ENCODE assay signal across 9 cellular contexts in genomic region chr7:118918556-118918955, GRCh38.
A peak's percentile ranks its signal among the peaks of the same experiment; 100 is the strongest.
DNase-seq lines count a peak whose midpoint lies in the region; ATAC-seq and TF ChIP-seq lines count a peak whose summit lies in the region.
"Had no signal": no experiment of that assay in that cellular context is flagged by ENCODE, and none has a peak within 500 bp of the region (broad histone marks: within the 10 kb centered on the region; RNA-seq: fewer than 3 reads in every experiment).

No MANE protein-coding gene starts in this region.

- H3K36me3 Mint-ChIP-seq in CD14-positive monocyte = no peaks in the 10 kb centered on the region
- no peaks in the 10 kb centered on the region for H3K36me3 Mint-ChIP-seq in activated T-cell treated with anti-CD3 and anti-CD28 coated beads, Interleukin-2, amount 50 U/mL, for 24 hours (ENCODE audit: low read depth)

- H3K23ac ChIP-seq in neuronal stem cell (ENCODE audit: low read depth, low read length, poor library complexity) = no peak overlapping the region

- no peak overlapping the region for H2AK5ac ChIP-seq in neuronal stem cell (ENCODE audit: low read depth, low read length)

- H3K18ac ChIP-seq in neuronal stem cell (ENCODE audit: low read length) = no peak overlapping the region

- CTCF ChIA-PET in A673 (lab: Charles Lee) (no interaction called here), PC-3 (lab: Charles Lee) (interaction anchor here (0.6 to 1.0 kb wide), 2 partner anchors 621 to 1172 kb away, joined by 3 to 4 read pairs; no protein-coding TSS in a partner anchor)

- no peak overlapping the region for H4K91ac ChIP-seq in neuronal stem cell (ENCODE audit: low read depth, low read length, poor library complexity)

- H3K4me2 ChIP-seq in KMS-11 (no peak overlapping the region), PC-3 (ENCODE audit: low read length) (no peak overlapping the region), neuronal stem cell (ENCODE audit: insufficient read depth, low read length, poor library complexity, severe bottlenecking) (no peak overlapping the region)

- H3K4ac ChIP-seq in neuronal stem cell (ENCODE audit: low read length) = no peak overlapping the region

- H4K20me1 ChIP-seq in KMS-11 (ENCODE audit: insufficient read depth) = no peaks in the 10 kb centered on the region
- H4K20me1 ChIP-seq in PC-3 (ENCODE audit: low read length) = no peaks in the 10 kb centered on the region

- no peak overlapping the region for H3K4me3 Mint-ChIP-seq in CD14-positive monocyte
- H3K4me3 Mint-ChIP-seq in activated T-cell treated with anti-CD3 and anti-CD28 coated beads, Interleukin-2, amount 50 U/mL, for 24 hours = no peak overlapping the region

- no peak overlapping the region for H3K4me3 ChIP-seq in A673 (ENCODE audit: low read depth, low read length, poor library complexity, severe bottlenecking)
- no peak overlapping the region for H3K4me3 ChIP-seq in KMS-11 (IDR thresholded peaks at IDR 0.05; ENCODE audit: insufficient read depth, low read depth, low read length)
- H3K4me3 ChIP-seq in PC-3 (ENCODE audit: low read length) = no peak overlapping the region
- H3K4me3 ChIP-seq in fibroblast of pulmonary artery (replicated peaks; ENCODE audit: low read depth, low read length) = no peak overlapping the region
- H3K4me3 ChIP-seq in neuronal stem cell (ENCODE audit: low read length in 2 of 2) = no peak overlapping the region

- TF ChIP-seq CTCF in A673 (conservative IDR thresholded peaks at IDR 0.05; ENCODE audit: low read depth, low read length) = peak; percentile 60
- 0 out of 2 replicates have a peak, but pooled peaks have one; percentile 37 for TF ChIP-seq CTCF in KMS-11 (conservative IDR thresholded peaks at IDR 0.05; ENCODE audit: low read depth, low read length)
- TF ChIP-seq CTCF in PC-3 (conservative IDR thresholded peaks at IDR 0.05; ENCODE audit: low read depth, low read length) = peak; percentile 65
- no peak for TF ChIP-seq CTCF in fibroblast of pulmonary artery (IDR thresholded peaks at IDR 0.05; ENCODE audit: low read length, missing control alignments)
- no peak for TF ChIP-seq CTCF in CD14-positive monocyte (IDR thresholded peaks at IDR 0.05)

- H4K8ac ChIP-seq in neuronal stem cell (ENCODE audit: low read depth, low read length) = no peak overlapping the region

- no CpG with 5 or more reads among the region's 2 CpGs for WGBS in neuronal stem cell (ENCODE audit: extremely low coverage in 2 of 2, insufficient read length in 2 of 2, insufficient replicate concordance in 1 of 2), 2 donors

- H2BK12ac ChIP-seq in neuronal stem cell (ENCODE audit: low read length) = no peak overlapping the region

- H3K9me2 ChIP-seq in PC-3 (replicated peaks; ENCODE audit: low read length) = no peaks in the 10 kb centered on the region

- no peak overlapping the region for H3K14ac ChIP-seq in neuronal stem cell (ENCODE audit: low read length)

- H3K36me3 ChIP-seq in A673 (ENCODE audit: insufficient read depth, low read length, poor library complexity, severe bottlenecking) (no peaks in the 10 kb centered on the region), KMS-11 (ENCODE audit: insufficient read depth) (no peaks in the 10 kb centered on the region), PC-3 (ENCODE audit: low read depth, low read length) (no peaks in the 10 kb centered on the region), neuronal stem cell (replicated peaks in 1 of 2; ENCODE audit: control insufficient read depth in 2 of 2, insufficient read depth in 2 of 2, low read length in 2 of 2) (no peaks in the 10 kb centered on the region)

- H3K79me2 ChIP-seq in KMS-11 (ENCODE audit: insufficient read depth, low read depth) (no peaks in the 10 kb centered on the region), PC-3 (ENCODE audit: low read length) (no peaks in the 10 kb centered on the region)

- no peak overlapping the region for H2BK5ac ChIP-seq in neuronal stem cell (ENCODE audit: low read length)

- no peak overlapping the region for H3K27ac Mint-ChIP-seq in CD14-positive monocyte
- no peak overlapping the region for H3K27ac Mint-ChIP-seq in activated T-cell treated with anti-CD3 and anti-CD28 coated beads, Interleukin-2, amount 50 U/mL, for 24 hours

- H3K9me3 ChIP-seq in A673 (ENCODE audit: low read depth, low read length, poor library complexity, severe bottlenecking) (no peaks in the 10 kb centered on the region), PC-3 (ENCODE audit: low read length) (no peaks in the 10 kb centered on the region), neuronal stem cell (replicated peaks in 1 of 2; ENCODE audit: control insufficient read depth in 2 of 2, insufficient read depth in 1 of 2, low read depth in 1 of 2, low read length in 2 of 2) (no peaks in the 10 kb centered on the region)

- H3K9ac ChIP-seq in KMS-11 = no peak overlapping the region
- H3K9ac ChIP-seq in PC-3 (ENCODE audit: low read length) = no peak overlapping the region
- no peak overlapping the region for H3K9ac ChIP-seq in neuronal stem cell (ENCODE audit: low read depth, low read length, poor library complexity)

- H3K9me3 Mint-ChIP-seq in CD14-positive monocyte = no peaks in the 10 kb centered on the region
- H3K9me3 Mint-ChIP-seq in activated T-cell treated with anti-CD3 and anti-CD28 coated beads, Interleukin-2, amount 50 U/mL, for 24 hours = peaks cover 4% of the 10 kb centered on the region

- intact Hi-C loops in A673 (cut with micrococcal nuclease; ENCODE audit: unreplicated experiment) = loop anchor here (1.0 to 10.0 kb wide), 2 partner anchors 280 to 664 kb away; no protein-coding TSS in a partner anchor
- intact Hi-C loops in PC-3 (cut with micrococcal nuclease) = loop anchor here (1.0 to 5.0 kb wide), 7 partner anchors 258 to 1806 kb away; no protein-coding TSS in a partner anchor
- intact Hi-C loops in CD14-positive monocyte (cut with micrococcal nuclease) = no loop called here

- H2BK120ac ChIP-seq in neuronal stem cell (ENCODE audit: low read depth, low read length) = no peak overlapping the region

- POLR2A ChIA-PET in A673 (lab: Charles Lee; ENCODE audit: low non-redundant PET) (no interaction called here), PC-3 (lab: Charles Lee; ENCODE audit: unreplicated experiment) (no interaction called here)

- no peaks in the 10 kb centered on the region for H3K27me3 ChIP-seq in A673 (replicated peaks; ENCODE audit: insufficient read depth, low read depth, low read length, poor library complexity)
- H3K27me3 ChIP-seq in KMS-11 (ENCODE audit: insufficient read depth, low read depth) = no peaks in the 10 kb centered on the region
- no peaks in the 10 kb centered on the region for H3K27me3 ChIP-seq in PC-3 (ENCODE audit: low read length)
- H3K27me3 ChIP-seq in neuronal stem cell (ENCODE audit: control insufficient read depth in 3 of 3, insufficient read depth in 3 of 3, low read depth in 1 of 3, low read length in 3 of 3) = no peaks in the 10 kb centered on the region

- H3F3A ChIP-seq in PC-3 (ENCODE audit: low read length, unreplicated experiment) = no peaks in the 10 kb centered on the region

- no peaks in the 10 kb centered on the region for H3K4me1 Mint-ChIP-seq in CD14-positive monocyte
- H3K4me1 Mint-ChIP-seq in activated T-cell treated with anti-CD3 and anti-CD28 coated beads, Interleukin-2, amount 50 U/mL, for 24 hours (ENCODE audit: low read depth) = no peaks in the 10 kb centered on the region

- BruUV-seq in A673 (replicated peaks; lab: Mats Ljungman, UMichigan) = no TSS peak
- BruUV-seq in PC-3 (replicated peaks; lab: Mats Ljungman, UMichigan) = no TSS peak

- H3K79me1 ChIP-seq in neuronal stem cell (ENCODE audit: low read depth, low read length) = no peaks in the 10 kb centered on the region

- DNase-seq in A673 (ENCODE audit: low spot score) = peak; percentile 52
- peak; percentile 42 for DNase-seq in PC-3
- DNase-seq in fibroblast of pulmonary artery (ENCODE audit: low read depth) = peak; percentile 7
- DNase-seq in CD14-positive monocyte (ENCODE audit: low spot score) = no peak
- no peak for DNase-seq in neuronal stem cell (ENCODE audit: low spot score)
- DNase-seq in activated T-cell treated with anti-CD3 and anti-CD28 coated beads, Interleukin-2, amount 50 U/mL, for 24 hours = no peak
- DNase-seq: NCI-H1048 had no signal

- no peak overlapping the region for H2AFZ ChIP-seq in KMS-11 (ENCODE audit: low read depth)
- no peak overlapping the region for H2AFZ ChIP-seq in PC-3 (ENCODE audit: low read length)
- no peak overlapping the region for H2AFZ ChIP-seq in neuronal stem cell (ENCODE audit: low read length)

- H3K4me1 ChIP-seq in A673 (ENCODE audit: insufficient read depth, low read length, poor library complexity, severe bottlenecking) = no peaks in the 10 kb centered on the region
- H3K4me1 ChIP-seq in KMS-11 (ENCODE audit: low read depth, poor library complexity, severe bottlenecking) = no peaks in the 10 kb centered on the region
- H3K4me1 ChIP-seq in PC-3 (ENCODE audit: insufficient read depth, low read length) = no peaks in the 10 kb centered on the region
- H3K4me1 ChIP-seq in neuronal stem cell (ENCODE audit: control insufficient read depth in 2 of 2, insufficient read depth in 1 of 2, low read depth in 1 of 2, low read length in 2 of 2) = no peaks in the 10 kb centered on the region

- H3K27ac ChIP-seq in A673 (ENCODE audit: low read depth, low read length, poor library complexity, severe bottlenecking) (no peak overlapping the region), KMS-11 (no peak overlapping the region), PC-3 (ENCODE audit: low read length) (no peak overlapping the region), neuronal stem cell (replicated peaks; ENCODE audit: low read length) (no peak overlapping the region)

- H2BK15ac ChIP-seq in neuronal stem cell (ENCODE audit: low read length) = no peak overlapping the region

- ATAC-seq in PC-3 (peak; percentile 48; the same call in 1 of the 2 replicates), HG02763 (IDR thresholded peaks at IDR 0.05; ENCODE audit: unreplicated experiment) (no peak)

- H3K27me3 Mint-ChIP-seq in CD14-positive monocyte (ENCODE audit: low read depth in 3 of 3) = no peaks in the 10 kb centered on the region
- no peaks in the 10 kb centered on the region for H3K27me3 Mint-ChIP-seq in activated T-cell treated with anti-CD3 and anti-CD28 coated beads, Interleukin-2, amount 50 U/mL, for 24 hours

Comparison
In these comparisons a context has a peak if more than half of its experiments do, and no peak if none do; other contexts are left out.
1. DNase-seq: peak in A673 (single experiment), PC-3 (single experiment) and fibroblast of pulmonary artery (single experiment); none in CD14-positive monocyte (single experiment), neuronal stem cell (single experiment) and activated T-cell treated with anti-CD3 and anti-CD28 coated beads, Interleukin-2, amount 50 U/mL, for 24 hours (single experiment).
2. CTCF ChIP-seq: peak in A673 (single experiment), KMS-11 (single experiment) and PC-3 (single experiment); none in fibroblast of pulmonary artery (single experiment) and CD14-positive monocyte (single experiment).
3. intact Hi-C loops: an anchor here in A673 (1.0 to 10.0 kb wide) and PC-3 (1.0 to 5.0 kb wide); none called in CD14-positive monocyte.